Comparison of ENCODE assay signal across 28 cellular contexts in the genomic region with DNA sequence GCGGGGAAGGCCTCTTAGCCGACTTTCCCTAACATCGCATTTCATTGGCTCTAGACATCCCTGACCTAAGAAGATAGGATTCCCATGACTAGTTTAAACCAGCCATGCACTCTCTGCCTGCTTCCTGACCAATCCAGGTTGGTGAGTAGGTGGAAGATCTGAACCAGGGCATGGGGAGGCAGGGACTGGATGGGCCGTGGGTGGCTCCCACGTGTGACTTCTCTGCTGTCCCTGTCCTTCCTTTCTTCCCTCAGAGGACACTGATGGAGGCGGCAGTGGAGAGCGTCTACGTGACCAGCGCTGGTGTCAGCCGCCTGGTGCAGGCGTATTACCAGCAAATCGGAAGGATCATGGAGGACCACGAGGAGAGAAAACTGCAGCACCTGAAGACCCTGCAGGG.
"Had no signal": no experiment of that assay in that cellular context is flagged by ENCODE, and none has a peak within 500 bp of the region (broad histone marks: within the 10 kb centered on the region; RNA-seq: fewer than 3 reads in every experiment).

No MANE protein-coding gene starts in this region.

- H3K4me1 Mint-ChIP-seq: activated CD4-positive, alpha-beta T cell treated with anti-CD3 and anti-CD28 coated beads for 36 hours; activated CD4-positive, alpha-beta T cell treated with anti-CD3 and anti-CD28 coated beads, Interleukin-2, amount 10 ng/mL, durations not matched to agents 7 days and 5 days; activated naive CD8-positive, alpha-beta T cell treated with anti-CD3 and anti-CD28 coated beads for 36 hours had no signal

- H3K4me3 Mint-ChIP-seq: activated CD4-positive, alpha-beta T cell treated with anti-CD3 and anti-CD28 coated beads for 36 hours; activated CD4-positive, alpha-beta T cell treated with anti-CD3 and anti-CD28 coated beads, Interleukin-2, amount 10 ng/mL, durations not matched to agents 7 days and 5 days; activated CD8-positive, alpha-beta T cell treated with anti-CD3 and anti-CD28 coated beads, Interleukin-2, amount 10 ng/mL, durations not matched to agents 7 days and 5 days; activated naive CD8-positive, alpha-beta T cell treated with anti-CD3 and anti-CD28 coated beads for 36 hours; activated T-cell treated with anti-CD3 and anti-CD28 coated beads, Interleukin-2, amount 50 U/mL, for 24 hours; T-helper 1 cell treated with Interleukin-12 subunit alpha and Interleukin-12 subunit beta and Interleukin-4 antibody, amounts not matched to agents 30 μg/mL and 1 μg/mL, for 36 hours; T-helper 2 cell treated with Interferon-gamma antibody and Interleukin-4, amounts not matched to agents 5 μg/mL and 100 μg/mL, for 36 hours had no signal

- H3K27ac Mint-ChIP-seq: activated CD4-positive, alpha-beta T cell treated with anti-CD3 and anti-CD28 coated beads for 36 hours; activated CD4-positive, alpha-beta T cell treated with anti-CD3 and anti-CD28 coated beads, Interleukin-2, amount 10 ng/mL, durations not matched to agents 7 days and 5 days; activated CD8-positive, alpha-beta T cell treated with anti-CD3 and anti-CD28 coated beads, Interleukin-2, amount 10 ng/mL, durations not matched to agents 7 days and 5 days; activated naive CD8-positive, alpha-beta T cell treated with anti-CD3 and anti-CD28 coated beads for 36 hours; activated T-cell treated with anti-CD3 and anti-CD28 coated beads, Interleukin-2, amount 50 U/mL, for 24 hours; T-helper 1 cell treated with Interleukin-12 subunit alpha and Interleukin-12 subunit beta and Interleukin-4 antibody, amounts not matched to agents 30 μg/mL and 1 μg/mL, for 36 hours; T-helper 2 cell treated with Interferon-gamma antibody and Interleukin-4, amounts not matched to agents 5 μg/mL and 100 μg/mL, for 36 hours had no signal

- ATAC-seq: activated CD4-positive, alpha-beta T cell treated with anti-CD3 and anti-CD28 coated beads for 36 hours; activated CD8-positive, alpha-beta T cell treated with anti-CD3 and anti-CD28 coated beads, Interleukin-2, amount 10 ng/mL, durations not matched to agents 7 days and 5 days; Panc1 had no signal

- H3K27me3 Mint-ChIP-seq: activated CD4-positive, alpha-beta T cell treated with anti-CD3 and anti-CD28 coated beads for 36 hours; activated CD4-positive, alpha-beta T cell treated with anti-CD3 and anti-CD28 coated beads, Interleukin-2, amount 10 ng/mL, durations not matched to agents 7 days and 5 days; activated naive CD8-positive, alpha-beta T cell treated with anti-CD3 and anti-CD28 coated beads for 36 hours; activated T-cell treated with anti-CD3 and anti-CD28 coated beads, Interleukin-2, amount 50 U/mL, for 24 hours had no signal

- H3K36me3 ChIP-seq: MG63 had no signal

- DNase-seq: activated CD4-positive, alpha-beta T cell treated with anti-CD3 and anti-CD28 coated beads for 36 hours; activated CD4-positive, alpha-beta T cell treated with anti-CD3 and anti-CD28 coated beads, Interleukin-2, amount 10 ng/mL, durations not matched to agents 7 days and 5 days; activated CD4-positive, alpha-beta T cell treated with anti-CD3 and anti-CD28 coated beads, Interleukin-2, amount 50 U/mL, for 48 hours; activated CD8-positive, alpha-beta T cell treated with anti-CD3 and anti-CD28 coated beads, Interleukin-2, amount 10 ng/mL, durations not matched to agents 7 days and 5 days; activated naive CD4-positive, alpha-beta T cell; activated naive CD4-positive, alpha-beta T cell treated with anti-CD3 and anti-CD28 coated beads, Interleukin-2, amount 50 U/mL, for 16 hours; activated naive CD8-positive, alpha-beta T cell treated with anti-CD3 and anti-CD28 coated beads for 36 hours; activated T-cell treated with anti-CD3 and anti-CD28 coated beads, Interleukin-2, amount 50 U/mL, for 24 hours; amygdala; Kasumi-1; KG1; MG63; NCI-H1048; NCI-H1436 treated with DMSO at 0.1 percent for 48 hours; NCI-H187 treated with DMSO at 0.1 percent for 48 hours; NCI-H2081 treated with DMSO at 0.1 percent for 48 hours; NCI-H226; NCI-H446 treated with DMSO at 0.1 percent for 48 hours; NCI-H524 treated with DMSO at 0.1 percent for 48 hours; RPMI8226; SHP77 treated with DMSO at 0.1 percent for 48 hours; SK-N-SH had no signal

- H3K9me3 Mint-ChIP-seq: activated CD4-positive, alpha-beta T cell treated with anti-CD3 and anti-CD28 coated beads, Interleukin-2, amount 10 ng/mL, durations not matched to agents 7 days and 5 days; activated naive CD8-positive, alpha-beta T cell treated with anti-CD3 and anti-CD28 coated beads for 36 hours; activated T-cell treated with anti-CD3 and anti-CD28 coated beads, Interleukin-2, amount 50 U/mL, for 24 hours; T-helper 1 cell treated with Interleukin-12 subunit alpha and Interleukin-12 subunit beta and Interleukin-4 antibody, amounts not matched to agents 30 μg/mL and 1 μg/mL, for 36 hours; T-helper 2 cell treated with Interferon-gamma antibody and Interleukin-4, amounts not matched to agents 5 μg/mL and 100 μg/mL, for 36 hours had no signal

- H3K4me3 ChIP-seq: ascending aorta, cardiac muscle cell, MG63, SJSA1 had no signal

- H3K27me3 ChIP-seq: ascending aorta, cardiac muscle cell, MG63, SJSA1 had no signal

- H3K36me3 Mint-ChIP-seq: activated naive CD8-positive, alpha-beta T cell treated with anti-CD3 and anti-CD28 coated beads for 36 hours had no signal
